Comparison of ENCODE assay signal across 19 cellular contexts in genomic region chr16:69324585-69325253, GRCh38. TPM values are rescaled to one million over a fixed set of nuclear protein-coding genes. Genes with fewer than 3 reads are reported as not detected.
DNase-seq lines count a peak whose midpoint lies in the region; ATAC-seq and TF ChIP-seq lines count a peak whose summit lies in the region.
"Had no signal": no experiment of that assay in that cellular context is flagged by ENCODE, and none has a peak within 500 bp of the region (broad histone marks: within the 10 kb centered on the region; RNA-seq: fewer than 3 reads in every experiment).

No MANE protein-coding gene starts in this region.

- no peaks in the 10 kb centered on the region for H3K9me3 Mint-ChIP-seq in endothelial cell (ENCODE audit: unreplicated experiment)
- H3K9me3 Mint-ChIP-seq in activated T-helper 17 cell treated with anti-CD3 and anti-CD28 coated beads, Interleukin-2, amount 50 U/mL, for 72 hours, result no peaks in the 10 kb centered on the region
- H3K9me3 Mint-ChIP-seq: IgD-negative memory B cell, WTC11 had no signal

- CTCF ChIA-PET in OCI-LY7 (lab: Charles Lee; ENCODE audit: unreplicated experiment), result no interaction called here

- no peaks in the 10 kb centered on the region for H3K27me3 ChIP-seq in psoas muscle (ENCODE audit: insufficient read depth in 3 of 3, low read length in 2 of 3)
- H3K27me3 ChIP-seq: dorsolateral prefrontal cortex, SJCRH30 had no signal

- ATAC-seq in psoas muscle, result no peak
- ATAC-seq in HG03442 (IDR thresholded peaks at IDR 0.05; ENCODE audit: unreplicated experiment), result no peak
- no peak for ATAC-seq in activated T-helper 17 cell treated with anti-CD3 and anti-CD28 coated beads, Interleukin-2, amount 50 U/mL, for 72 hours (replicated peaks)
- ATAC-seq: T-helper 17 cell, WTC11 had no signal

- peaks cover 39% of the 10 kb centered on the region for H3K4me1 ChIP-seq in OCI-LY7 (ENCODE audit: insufficient read depth, low read length, poor library complexity, severe bottlenecking)
- peaks cover 67% of the 10 kb centered on the region for H3K4me1 ChIP-seq in psoas muscle

- 72 to 81% (median 79%) methylated on average over 10 of the region's 10 CpGs for WGBS in psoas muscle, 3 donors

- peaks cover 71% of the 10 kb centered on the region for H3K79me2 ChIP-seq in OCI-LY7 (ENCODE audit: insufficient read depth, low read depth, low read length)

- no peak overlapping the region; the same call in 1 of the 2 replicates for H3K4me2 ChIP-seq in OCI-LY7 (ENCODE audit: low read length)

- BruUV-seq in OCI-LY7 (replicated peaks; lab: Mats Ljungman, UMichigan), result TSS peak; percentile 76

- H3K36me3 ChIP-seq in OCI-LY7 (ENCODE audit: insufficient read depth, low read length), result peaks cover 98% of the 10 kb centered on the region
- peaks cover 4 to 86% of the 10 kb centered on the region in 2 donors for H3K36me3 ChIP-seq in psoas muscle (ENCODE audit: insufficient read depth in 1 of 2, low read depth in 1 of 2)

- H3K27me3 Mint-ChIP-seq in endothelial cell (ENCODE audit: unreplicated experiment), result peaks cover 14% of the 10 kb centered on the region
- H3K27me3 Mint-ChIP-seq in activated T-helper 17 cell treated with anti-CD3 and anti-CD28 coated beads, Interleukin-2, amount 50 U/mL, for 72 hours, result no peaks in the 10 kb centered on the region
- H3K27me3 Mint-ChIP-seq: IgD-negative memory B cell, T-helper 17 cell had no signal

- peaks cover 45% of the 10 kb centered on the region for H3K36me3 Mint-ChIP-seq in endothelial cell (ENCODE audit: low read depth, unreplicated experiment)
- H3K36me3 Mint-ChIP-seq in activated T-helper 17 cell treated with anti-CD3 and anti-CD28 coated beads, Interleukin-2, amount 50 U/mL, for 72 hours (ENCODE audit: low read depth), result peaks cover 94% of the 10 kb centered on the region
- H3K36me3 Mint-ChIP-seq: IgD-negative memory B cell had no signal

- peak overlapping the region; percentile 42 for H3K4me3 Mint-ChIP-seq in endothelial cell (ENCODE audit: unreplicated experiment)
- no peak overlapping the region for H3K4me3 Mint-ChIP-seq in activated T-helper 17 cell treated with anti-CD3 and anti-CD28 coated beads, Interleukin-2, amount 50 U/mL, for 72 hours
- H3K4me3 Mint-ChIP-seq: T-helper 17 cell, WTC11 had no signal

- no peak for TF ChIP-seq CTCF in C4-2B (conservative IDR thresholded peaks at IDR 0.05)
- no peak for TF ChIP-seq CTCF in OCI-LY7 (conservative IDR thresholded peaks at IDR 0.05; ENCODE audit: low read length)
- no peak for TF ChIP-seq CTCF in endothelial cell (IDR thresholded peaks at IDR 0.05; ENCODE audit: unreplicated experiment)
- TF ChIP-seq CTCF in psoas muscle (IDR thresholded peaks at IDR 0.05), result no peak

- no peak overlapping the region for H3K4me3 ChIP-seq in OCI-LY7 (ENCODE audit: low read depth, low read length, poor library complexity, severe bottlenecking)
- no peak overlapping the region for H3K4me3 ChIP-seq in psoas muscle
- H3K4me3 ChIP-seq: dorsolateral prefrontal cortex, SJCRH30 had no signal

- H3K4me1 Mint-ChIP-seq in endothelial cell (ENCODE audit: unreplicated experiment), result peaks cover 14% of the 10 kb centered on the region
- peaks cover 27% of the 10 kb centered on the region for H3K4me1 Mint-ChIP-seq in activated T-helper 17 cell treated with anti-CD3 and anti-CD28 coated beads, Interleukin-2, amount 50 U/mL, for 72 hours

- POLR2A ChIA-PET in OCI-LY7 (lab: Charles Lee), result interaction anchor here (0.7 kb wide), 1 partner anchor 22 kb away, joined by 3 read pairs; no protein-coding TSS in a partner anchor

- DNase-seq in OCI-LY7 (ENCODE audit: low spot score) (no peak), endothelial cell (ENCODE audit: low spot score) (no peak), psoas muscle (no peak), activated gamma-delta T cell (lab: John Stamatoyannopoulos, UW) (no peak), dermis blood vessel endothelial cell (no peak)
- DNase-seq: activated CD8-positive, alpha-beta memory T cell treated with anti-CD3 and anti-CD28 coated beads for 24 hours; GF-D8; GOT3; NCI-H2081 treated with DMSO at 0.1 percent for 48 hours; NCI-H524 treated with DMSO at 0.1 percent for 48 hours; SJCRH30; T-helper 17 cell had no signal

- H3K27ac ChIP-seq in C4-2B, result peak overlapping the region; percentile 8
- no peak overlapping the region for H3K27ac ChIP-seq in OCI-LY7 (ENCODE audit: low read depth, low read length, poor library complexity, severe bottlenecking)
- peak overlapping the region; percentile 98 for H3K27ac ChIP-seq in psoas muscle
- H3K27ac ChIP-seq: SJCRH30 had no signal

- no peak overlapping the region for H2AFZ ChIP-seq in OCI-LY7 (ENCODE audit: low read length)

- no peaks in the 10 kb centered on the region for H3K9me3 ChIP-seq in OCI-LY7 (ENCODE audit: low read length)
- H3K9me3 ChIP-seq in psoas muscle, result no peaks in the 10 kb centered on the region
- H3K9me3 ChIP-seq: SJCRH30 had no signal

- peaks cover 44% of the 10 kb centered on the region for H4K20me1 ChIP-seq in OCI-LY7 (ENCODE audit: insufficient read depth, low read length)

- no peak overlapping the region for H3K27ac Mint-ChIP-seq in endothelial cell (ENCODE audit: unreplicated experiment)
- H3K27ac Mint-ChIP-seq in activated T-helper 17 cell treated with anti-CD3 and anti-CD28 coated beads, Interleukin-2, amount 50 U/mL, for 72 hours, result no peak overlapping the region
- H3K27ac Mint-ChIP-seq: T-helper 17 cell, WTC11 had no signal

- intact Hi-C loops in OCI-LY7 (cut with micrococcal nuclease; ENCODE audit: unreplicated experiment), result no loop called here
- intact Hi-C loops in psoas muscle (cut with DNase I), result no loop called here

- H3K9me2 ChIP-seq in OCI-LY7 (ENCODE audit: insufficient read depth, low read length), result no peaks in the 10 kb centered on the region

RNA-seq across cellular contexts. Expression of gene PDF, which starts 5.7 kb away (rescaled TPM):
- total RNA-seq in OCI-LY7 (2014; rRNA removed; shearing (Covaris generic)), result 54.8 and 85.4 TPM in 2 replicates
- total RNA-seq in OCI-LY7 (2022) (31.6 and 37.8 TPM in 2 replicates), endothelial cell (ENCODE audit: unreplicated experiment) (11.4 TPM), psoas muscle (10 to 100 TPM in 2 of 4 donors, 1 to 10 TPM in 2; 8.7 to 16.4 (median 11.0) TPM), dermis blood vessel endothelial cell (15.1 and 19.3 TPM in 2 replicates)
- polyA plus RNA-seq in psoas muscle, result 10 to 100 TPM in 1 of 3 donors, 1 to 10 TPM in 2; 6.8 to 19.8 (median 7.8) TPM
- total RNA-seq in activated T-helper 17 cell treated with anti-CD3 and anti-CD28 coated beads, Interleukin-2, amount 50 U/mL, for 72 hours, result 10 to 100 TPM in 1 of 2 donors, 1 to 10 TPM in 1; 8.4 to 20.6 TPM

RNA-seq across cellular contexts. Expression of gene VPS4A, which starts 13.6 kb away (rescaled TPM):
- 32.4 and 33.7 TPM in 2 replicates for total RNA-seq in OCI-LY7 (2014; rRNA removed; shearing (Covaris generic))
- total RNA-seq in OCI-LY7 (2022) (33.3 and 38.4 TPM in 2 replicates), endothelial cell (ENCODE audit: unreplicated experiment) (36.3 TPM), psoas muscle (10 to 100 TPM; 46.2 to 60.6 (median 55.5) TPM), dermis blood vessel endothelial cell (35.4 and 38.3 TPM in 2 replicates)
- 10 to 100 TPM; 38.1 to 76.2 (median 56.5) TPM for polyA plus RNA-seq in psoas muscle
- 10 to 100 TPM; 20.7 to 26.9 TPM for total RNA-seq in activated T-helper 17 cell treated with anti-CD3 and anti-CD28 coated beads, Interleukin-2, amount 50 U/mL, for 72 hours

RNA-seq across cellular contexts. Expression of gene COG8, which starts 14.6 kb away (rescaled TPM):
- total RNA-seq in OCI-LY7 (2014; rRNA removed; shearing (Covaris generic)), result 39.0 and 60.3 TPM in 2 replicates
- total RNA-seq in OCI-LY7 (2022) (55.9 and 60.9 TPM in 2 replicates), endothelial cell (ENCODE audit: unreplicated experiment) (33.1 TPM), psoas muscle (10 to 100 TPM; 28.3 to 36.5 (median 35.4) TPM), dermis blood vessel endothelial cell (37.4 and 43.1 TPM in 2 replicates)
- polyA plus RNA-seq in psoas muscle, result 10 to 100 TPM; 16.7 to 25.3 (median 22.6) TPM
- 10 to 100 TPM; 29.7 to 34.2 TPM for total RNA-seq in activated T-helper 17 cell treated with anti-CD3 and anti-CD28 coated beads, Interleukin-2, amount 50 U/mL, for 72 hours

RNA-seq across cellular contexts. Expression of gene NIP7, which starts 14.9 kb away (rescaled TPM):
- 26.9 and 39.7 TPM in 2 replicates for total RNA-seq in OCI-LY7 (2014; rRNA removed; shearing (Covaris generic))
- total RNA-seq in OCI-LY7 (2022) (49.1 and 50.7 TPM in 2 replicates), endothelial cell (ENCODE audit: unreplicated experiment) (34.4 TPM), psoas muscle (10 to 100 TPM; 12.8 to 24.8 (median 16.6) TPM), dermis blood vessel endothelial cell (25.6 and 27.4 TPM in 2 replicates)
- 10 to 100 TPM in 2 of 3 donors, 1 to 10 TPM in 1; 9.2 to 21.1 (median 15.6) TPM for polyA plus RNA-seq in psoas muscle
- 10 to 100 TPM; 26.3 to 34.0 TPM for total RNA-seq in activated T-helper 17 cell treated with anti-CD3 and anti-CD28 coated beads, Interleukin-2, amount 50 U/mL, for 72 hours

RNA-seq across cellular contexts. Expression of gene TMED6, which starts 26.9 kb away (rescaled TPM):
- 1.7 TPM in 1 of 2 replicates, not detected in the other for total RNA-seq in OCI-LY7 (2014; rRNA removed; shearing (Covaris generic))
- total RNA-seq in OCI-LY7 (2022) (1.2 and 1.7 TPM in 2 replicates), endothelial cell (ENCODE audit: unreplicated experiment) (1.2 TPM), psoas muscle (under 1 TPM in 2 of 4 donors, not detected in 2; 0.26 to 0.34 TPM), dermis blood vessel endothelial cell (0.14 and 0.17 TPM in 2 replicates)
- polyA plus RNA-seq in psoas muscle, result under 1 TPM in 2 of 3 donors, not detected in 1; 0.09 to 0.13 TPM
- 1 to 10 TPM; 2.0 to 4.0 TPM for total RNA-seq in activated T-helper 17 cell treated with anti-CD3 and anti-CD28 coated beads, Interleukin-2, amount 50 U/mL, for 72 hours
- total RNA-seq: left ventricle myocardium superior, SJCRH30 had no signal
- polyA plus RNA-seq: IgD-negative memory B cell had no signal
